8 cellular contexts compared by ENCODE assay signal in genomic region chr7:64902806-64903721, GRCh38. TPM values are rescaled to one million over a fixed set of nuclear protein-coding genes. Genes with fewer than 3 reads are reported as not detected.
DNase-seq lines count a peak whose midpoint lies in the region; ATAC-seq and TF ChIP-seq lines count a peak whose summit lies in the region.

ZNF273 (plus strand) TSS chr7:64903273; CDS start chr7:64903318, 45 bp downstream.

- 0 to 1% methylated on average over 33 of the region's 34 CpGs for WGBS in ectodermal cell, 2 experiments
- WGBS in lung, 2 donors = 1% methylated on average over 34 of the region's 34 CpGs

- peaks cover 7% of the 10 kb centered on the region for H3K27me3 Mint-ChIP-seq in CD4-positive, CD25-positive, alpha-beta regulatory T cell
- H3K27me3 Mint-ChIP-seq in activated CD4-positive, alpha-beta memory T cell treated with anti-CD3 and anti-CD28 coated beads for 36 hours = no peaks in the 10 kb centered on the region

- no peaks in the 10 kb centered on the region for H3K36me3 ChIP-seq in CD4-positive, CD25-positive, alpha-beta regulatory T cell (ENCODE audit: control insufficient read depth, insufficient read depth, low read length)
- no peaks in the 10 kb centered on the region for H3K36me3 ChIP-seq in ectodermal cell (ENCODE audit: control insufficient read depth, insufficient read depth, low read length)
- no peaks in the 10 kb centered on the region for H3K36me3 ChIP-seq in lung (ENCODE audit: control insufficient read depth in 2 of 2, insufficient read depth in 2 of 2, low read length in 2 of 2)

- H3K4me3 ChIP-seq in CD4-positive, CD25-positive, alpha-beta regulatory T cell (ENCODE audit: low read depth, low read length) = peak within 1 kb of the TSS; percentile 93
- H3K4me3 ChIP-seq in ectodermal cell (ENCODE audit: insufficient read depth, low read depth, low read length) (peak within 1 kb of the TSS; percentile 85), lung (peak within 1 kb of the TSS; percentile 88)

- H3K9me3 ChIP-seq in CD4-positive, CD25-positive, alpha-beta regulatory T cell (ENCODE audit: control insufficient read depth in 2 of 2, low read length in 2 of 2) = no peaks in the 10 kb centered on the region
- H3K9me3 ChIP-seq in ectodermal cell (ENCODE audit: control insufficient read depth, low read length) = no peaks in the 10 kb centered on the region
- no peaks in the 10 kb centered on the region for H3K9me3 ChIP-seq in lung (ENCODE audit: control insufficient read depth in 2 of 2, insufficient read depth in 1 of 2, low read length in 1 of 2)

- peaks cover 21 to 55% (median 36%) of the 10 kb centered on the region in 4 donors for H3K4me1 Mint-ChIP-seq in CD4-positive, CD25-positive, alpha-beta regulatory T cell
- peaks cover 39% of the 10 kb centered on the region for H3K4me1 Mint-ChIP-seq in activated CD4-positive, alpha-beta memory T cell treated with anti-CD3 and anti-CD28 coated beads for 36 hours (ENCODE audit: low read depth)

- POLR2A ChIA-PET in activated CD4-positive, alpha-beta memory T cell treated with anti-CD3 and anti-CD28 coated beads for 36 hours (lab: Charles Lee) = interaction anchor here (0.6 to 1.6 kb wide), 8 partner anchors 13 to 237 kb away, joined by 3 to 13 read pairs (median 4); partner anchors contain the start of genes ERV3-1, ZNF107 and ZNF138

- peaks cover 7% of the 10 kb centered on the region for H3K36me3 Mint-ChIP-seq in CD4-positive, CD25-positive, alpha-beta regulatory T cell
- peaks cover 9% of the 10 kb centered on the region for H3K36me3 Mint-ChIP-seq in activated CD4-positive, alpha-beta memory T cell treated with anti-CD3 and anti-CD28 coated beads for 36 hours

- no peaks in the 10 kb centered on the region for H3K27me3 ChIP-seq in CD4-positive, CD25-positive, alpha-beta regulatory T cell (ENCODE audit: control insufficient read depth, insufficient read depth, low read length)
- no peaks in the 10 kb centered on the region for H3K27me3 ChIP-seq in ectodermal cell (ENCODE audit: control insufficient read depth, insufficient read depth, low read length, poor library complexity, severe bottlenecking)
- no peaks in the 10 kb centered on the region for H3K27me3 ChIP-seq in lung (ENCODE audit: control insufficient read depth, insufficient read depth)

- H3K27ac Mint-ChIP-seq in CD4-positive, CD25-positive, alpha-beta regulatory T cell = peak within 1 kb of the TSS; percentile 76 to 97 (median 96)
- peak within 1 kb of the TSS; percentile 87 for H3K27ac Mint-ChIP-seq in activated CD4-positive, alpha-beta memory T cell treated with anti-CD3 and anti-CD28 coated beads for 36 hours

- intact Hi-C loops in activated CD4-positive, alpha-beta memory T cell treated with anti-CD3 and anti-CD28 coated beads for 36 hours (cut with micrococcal nuclease) = loop anchor here (1.0 to 10.0 kb wide), 8 partner anchors 103 to 591 kb away; partner anchors contain the start of genes ERV3-1, ZNF107, ZNF138 and ZNF680

- peak within 1 kb of the TSS; percentile 73 for H3K27ac ChIP-seq in CD4-positive, CD25-positive, alpha-beta regulatory T cell (ENCODE audit: insufficient read depth, low read length, poor library complexity, severe bottlenecking)
- H3K27ac ChIP-seq in ectodermal cell (ENCODE audit: insufficient read depth, low read depth, low read length, poor library complexity, severe bottlenecking) (peak within 1 kb of the TSS; percentile 93), lung (ENCODE audit: low read depth in 1 of 2, low read length in 1 of 2) (peak within 1 kb of the TSS; percentile 17 to 89)

- peak; percentile 99 to 100 for ATAC-seq in CD4-positive, CD25-positive, alpha-beta regulatory T cell (ENCODE audit: low read depth in 2 of 2)
- ATAC-seq in GM19452 (IDR thresholded peaks at IDR 0.05; ENCODE audit: unreplicated experiment) (peak; percentile 99), HG03575 (IDR thresholded peaks at IDR 0.05; ENCODE audit: extremely low read depth, insufficient number of reproducible peaks, low FRiP score, unreplicated experiment) (peak; percentile 98), lung (ENCODE audit: insufficient read depth, low FRiP score) (peak; percentile 99)

- peak; percentile 83 to 95 (median 91) for DNase-seq in CD4-positive, CD25-positive, alpha-beta regulatory T cell
- DNase-seq in NCI-H82 (lab: John Stamatoyannopoulos, UW) (peak; percentile 95), lung (ENCODE audit: low spot score) (peak; percentile 96)
- DNase-seq in activated CD4-positive, alpha-beta memory T cell treated with anti-CD3 and anti-CD28 coated beads for 36 hours = peak; percentile 95
- peak; percentile 81 to 90 (median 84) for DNase-seq in stimulated activated CD4-positive, alpha-beta T cell treated with anti-CD3 and anti-CD28 coated beads, TNF-alpha, amount 100 ng/mL, for 24 hours (ENCODE audit: low read depth in 3 of 3)

- no peak for TF ChIP-seq CTCF in lung (IDR thresholded peaks at IDR 0.05; ENCODE audit: control extremely low read depth, extremely low read depth)

- H3K4me1 ChIP-seq in CD4-positive, CD25-positive, alpha-beta regulatory T cell (ENCODE audit: control insufficient read depth, insufficient read depth, low read length, poor library complexity, severe bottlenecking) = peaks cover 23% of the 10 kb centered on the region
- H3K4me1 ChIP-seq in ectodermal cell (ENCODE audit: control insufficient read depth, insufficient read depth, low read length) = no peaks in the 10 kb centered on the region
- H3K4me1 ChIP-seq in lung (ENCODE audit: control insufficient read depth in 2 of 2, insufficient read depth in 2 of 2, low read length in 2 of 2) = peaks cover 0 to 4% of the 10 kb centered on the region in 2 donors

- peak within 1 kb of the TSS; percentile 97 to 99 (median 97) for H3K4me3 Mint-ChIP-seq in CD4-positive, CD25-positive, alpha-beta regulatory T cell
- H3K4me3 Mint-ChIP-seq in activated CD4-positive, alpha-beta memory T cell treated with anti-CD3 and anti-CD28 coated beads for 36 hours = peak within 1 kb of the TSS; percentile 92

- peaks cover 0 to 9% (median 0%) of the 10 kb centered on the region in 7 donors for H3K9me3 Mint-ChIP-seq in CD4-positive, CD25-positive, alpha-beta regulatory T cell
- H3K9me3 Mint-ChIP-seq in activated CD4-positive, alpha-beta memory T cell treated with anti-CD3 and anti-CD28 coated beads for 36 hours = no peaks in the 10 kb centered on the region

- CTCF ChIA-PET in activated CD4-positive, alpha-beta memory T cell treated with anti-CD3 and anti-CD28 coated beads for 36 hours (lab: Charles Lee) = interaction anchor here (0.7 to 1.8 kb wide), 5 partner anchors 11 to 274 kb away, joined by 3 to 4 read pairs (median 3); partner anchors contain the start of gene ZNF138

RNA-seq across cellular contexts. Expression of gene ZNF273, which starts in this region (rescaled TPM):
- total RNA-seq in CD4-positive, CD25-positive, alpha-beta regulatory T cell = 6.5 TPM
- 1 to 10 TPM; 3.9 to 6.6 (median 5.8) TPM for polyA plus RNA-seq in CD4-positive, CD25-positive, alpha-beta regulatory T cell
- total RNA-seq in activated CD4-positive, alpha-beta memory T cell treated with anti-CD3 and anti-CD28 coated beads for 36 hours = 10 to 100 TPM in 1 of 2 experiments, 1 to 10 TPM in 1; 9.6 to 10.9 TPM
- 18.7 TPM for polyA plus RNA-seq in ectodermal cell (2013, experiment 1 of 4)
- 19.9 TPM for polyA plus RNA-seq in ectodermal cell (2013, experiment 2 of 4)
- polyA plus RNA-seq in ectodermal cell (2013, experiment 3 of 4) = 15.3 TPM
- 18.3 TPM for polyA plus RNA-seq in ectodermal cell (2013, experiment 4 of 4)
- total RNA-seq in lung = 10 to 100 TPM; 12.4 to 15.7 TPM
- 1 to 10 TPM; 3.0 to 5.0 TPM for polyA plus RNA-seq in lung

Comparison
In these comparisons a context has a peak if more than half of its experiments do, and no peak if none do; other contexts are left out.
1. Peak in every context shown above with its lines: DNase-seq, ATAC-seq, H3K4me3 ChIP-seq and H3K27ac ChIP-seq.